ENCODE assay signal across 1 cellular context in the genomic region with DNA sequence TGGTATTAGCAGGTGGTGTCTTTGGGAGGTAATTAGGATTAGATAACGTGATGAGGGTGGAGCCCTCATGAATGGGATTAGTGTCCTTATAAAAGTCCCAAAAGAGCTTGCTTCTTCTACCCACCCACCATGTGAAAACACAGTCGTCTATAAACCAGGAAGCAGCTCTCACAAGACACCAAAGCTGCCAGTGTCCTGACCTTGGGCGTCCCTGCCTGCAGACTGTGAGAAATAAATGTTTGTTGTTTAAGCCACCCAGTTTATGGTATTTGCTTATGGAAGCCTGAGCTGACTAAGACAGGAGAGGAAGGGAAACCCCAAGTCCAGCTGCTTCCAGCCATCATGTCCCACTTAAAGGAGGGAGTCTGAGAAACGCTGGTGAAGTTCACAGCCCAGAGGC.
A peak's percentile ranks its signal among the peaks of the same experiment; 100 is the strongest.
TF ChIP-seq lines count a peak whose summit lies in the region.

No MANE protein-coding gene starts in this region.

TF ChIP-seq in HepG2, 621 proteins besides CTCF, POLR2A, EP300 and RAD21 (continued from another document):
- TF ChIP-seq, protein P1, sequence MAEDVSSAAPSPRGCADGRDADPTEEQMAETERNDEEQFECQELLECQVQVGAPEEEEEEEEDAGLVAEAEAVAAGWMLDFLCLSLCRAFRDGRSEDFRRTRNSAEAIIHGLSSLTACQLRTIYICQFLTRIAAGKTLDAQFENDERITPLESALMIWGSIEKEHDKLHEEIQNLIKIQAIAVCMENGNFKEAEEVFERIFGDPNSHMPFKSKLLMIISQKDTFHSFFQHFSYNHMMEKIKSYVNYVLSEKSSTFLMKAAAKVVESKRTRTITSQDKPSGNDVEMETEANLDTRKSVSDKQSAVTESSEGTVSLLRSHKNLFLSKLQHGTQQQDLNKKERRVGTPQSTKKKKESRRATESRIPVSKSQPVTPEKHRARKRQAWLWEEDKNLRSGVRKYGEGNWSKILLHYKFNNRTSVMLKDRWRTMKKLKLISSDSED (CRISPR knock-in tag; IDR thresholded peaks at IDR 0.05) = no peak
- TF ChIP-seq SALL1 (CRISPR knock-in tag; IDR thresholded peaks at IDR 0.05) (peak; percentile 21; the same call in 1 of the 2 replicates), ZNF501 (CRISPR knock-in tag; IDR thresholded peaks at IDR 0.05) (0 out of 2 replicates have a peak, but pooled peaks have one; percentile 45), ZFP62 (CRISPR knock-in tag; IDR thresholded peaks at IDR 0.05) (no peak), ETV6 (CRISPR knock-in tag; conservative IDR thresholded peaks at IDR 0.05) (no peak)
- TF ChIP-seq, protein P2, sequence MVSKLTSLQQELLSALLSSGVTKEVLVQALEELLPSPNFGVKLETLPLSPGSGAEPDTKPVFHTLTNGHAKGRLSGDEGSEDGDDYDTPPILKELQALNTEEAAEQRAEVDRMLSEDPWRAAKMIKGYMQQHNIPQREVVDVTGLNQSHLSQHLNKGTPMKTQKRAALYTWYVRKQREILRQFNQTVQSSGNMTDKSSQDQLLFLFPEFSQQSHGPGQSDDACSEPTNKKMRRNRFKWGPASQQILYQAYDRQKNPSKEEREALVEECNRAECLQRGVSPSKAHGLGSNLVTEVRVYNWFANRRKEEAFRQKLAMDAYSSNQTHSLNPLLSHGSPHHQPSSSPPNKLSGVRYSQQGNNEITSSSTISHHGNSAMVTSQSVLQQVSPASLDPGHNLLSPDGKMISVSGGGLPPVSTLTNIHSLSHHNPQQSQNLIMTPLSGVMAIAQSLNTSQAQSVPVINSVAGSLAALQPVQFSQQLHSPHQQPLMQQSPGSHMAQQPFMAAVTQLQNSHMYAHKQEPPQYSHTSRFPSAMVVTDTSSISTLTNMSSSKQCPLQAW (CRISPR knock-in tag; IDR thresholded peaks at IDR 0.05) = peak; percentile 46; the same call in 1 of the 2 replicates
- TF ChIP-seq, protein P3, sequence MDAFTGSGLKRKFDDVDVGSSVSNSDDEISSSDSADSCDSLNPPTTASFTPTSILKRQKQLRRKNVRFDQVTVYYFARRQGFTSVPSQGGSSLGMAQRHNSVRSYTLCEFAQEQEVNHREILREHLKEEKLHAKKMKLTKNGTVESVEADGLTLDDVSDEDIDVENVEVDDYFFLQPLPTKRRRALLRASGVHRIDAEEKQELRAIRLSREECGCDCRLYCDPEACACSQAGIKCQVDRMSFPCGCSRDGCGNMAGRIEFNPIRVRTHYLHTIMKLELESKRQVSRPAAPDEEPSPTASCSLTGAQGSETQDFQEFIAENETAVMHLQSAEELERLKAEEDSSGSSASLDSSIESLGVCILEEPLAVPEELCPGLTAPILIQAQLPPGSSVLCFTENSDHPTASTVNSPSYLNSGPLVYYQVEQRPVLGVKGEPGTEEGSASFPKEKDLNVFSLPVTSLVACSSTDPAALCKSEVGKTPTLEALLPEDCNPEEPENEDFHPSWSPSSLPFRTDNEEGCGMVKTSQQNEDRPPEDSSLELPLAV (CRISPR knock-in tag; conservative IDR thresholded peaks at IDR 0.05; ENCODE audit: low read depth) = no peak
- TF ChIP-seq, protein P4, sequence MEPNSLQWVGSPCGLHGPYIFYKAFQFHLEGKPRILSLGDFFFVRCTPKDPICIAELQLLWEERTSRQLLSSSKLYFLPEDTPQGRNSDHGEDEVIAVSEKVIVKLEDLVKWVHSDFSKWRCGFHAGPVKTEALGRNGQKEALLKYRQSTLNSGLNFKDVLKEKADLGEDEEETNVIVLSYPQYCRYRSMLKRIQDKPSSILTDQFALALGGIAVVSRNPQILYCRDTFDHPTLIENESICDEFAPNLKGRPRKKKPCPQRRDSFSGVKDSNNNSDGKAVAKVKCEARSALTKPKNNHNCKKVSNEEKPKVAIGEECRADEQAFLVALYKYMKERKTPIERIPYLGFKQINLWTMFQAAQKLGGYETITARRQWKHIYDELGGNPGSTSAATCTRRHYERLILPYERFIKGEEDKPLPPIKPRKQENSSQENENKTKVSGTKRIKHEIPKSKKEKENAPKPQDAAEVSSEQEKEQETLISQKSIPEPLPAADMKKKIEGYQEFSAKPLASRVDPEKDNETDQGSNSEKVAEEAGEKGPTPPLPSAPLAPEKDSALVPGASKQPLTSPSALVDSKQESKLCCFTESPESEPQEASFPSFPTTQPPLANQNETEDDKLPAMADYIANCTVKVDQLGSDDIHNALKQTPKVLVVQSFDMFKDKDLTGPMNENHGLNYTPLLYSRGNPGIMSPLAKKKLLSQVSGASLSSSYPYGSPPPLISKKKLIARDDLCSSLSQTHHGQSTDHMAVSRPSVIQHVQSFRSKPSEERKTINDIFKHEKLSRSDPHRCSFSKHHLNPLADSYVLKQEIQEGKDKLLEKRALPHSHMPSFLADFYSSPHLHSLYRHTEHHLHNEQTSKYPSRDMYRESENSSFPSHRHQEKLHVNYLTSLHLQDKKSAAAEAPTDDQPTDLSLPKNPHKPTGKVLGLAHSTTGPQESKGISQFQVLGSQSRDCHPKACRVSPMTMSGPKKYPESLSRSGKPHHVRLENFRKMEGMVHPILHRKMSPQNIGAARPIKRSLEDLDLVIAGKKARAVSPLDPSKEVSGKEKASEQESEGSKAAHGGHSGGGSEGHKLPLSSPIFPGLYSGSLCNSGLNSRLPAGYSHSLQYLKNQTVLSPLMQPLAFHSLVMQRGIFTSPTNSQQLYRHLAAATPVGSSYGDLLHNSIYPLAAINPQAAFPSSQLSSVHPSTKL (CRISPR knock-in tag; IDR thresholded peaks at IDR 0.05) = no peak
TF ChIP-seq in HepG2: peak in this region for 5.
